In the genomic region with DNA sequence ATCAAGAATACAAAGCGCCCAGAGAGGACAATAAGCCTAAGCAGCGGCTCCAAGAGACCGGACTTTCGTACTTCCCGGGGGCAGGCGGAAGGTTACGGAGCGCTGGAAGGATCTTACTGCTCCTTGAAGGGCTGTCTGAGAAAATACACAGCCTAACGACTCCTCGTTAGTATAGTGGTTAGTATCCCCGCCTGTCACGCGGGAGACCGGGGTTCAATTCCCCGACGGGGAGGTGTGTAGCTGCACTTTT, we compare ENCODE assay signal across 8 cellular contexts. TPM values are rescaled to one million over a fixed set of nuclear protein-coding genes. Genes with fewer than 3 reads are reported as not detected.
A peak's percentile ranks its signal among the peaks of the same experiment; 100 is the strongest.
DNase-seq lines count a peak whose midpoint lies in the region; ATAC-seq and TF ChIP-seq lines count a peak whose summit lies in the region.

No MANE protein-coding gene starts in this region.

- H3K9me3 ChIP-seq in colonic mucosa: no peaks in the 10 kb centered on the region

- peak overlapping the region; percentile 96 for H3K27ac ChIP-seq in colonic mucosa

- POLR2A ChIA-PET in AG04449 (lab: Yijun Ruan, JAX): interaction anchor here (1.0 kb wide), 1 partner anchor 11 kb away, joined by 4 read pairs; no protein-coding TSS in a partner anchor

- DNase-seq in AG04449 (ENCODE audit: low read depth, low spot score) (peak; percentile 73), NCI-H345 (lab: John Stamatoyannopoulos, UW) (peak; percentile 90), colonic mucosa (peak; percentile 97), left colon (peak; percentile 85 to 88)
- peak; percentile 95 for DNase-seq in activated CD4-positive, alpha-beta T cell treated with anti-CD3 and anti-CD28 coated beads for 48 hours
- DNase-seq in stimulated activated CD4-positive, alpha-beta T cell treated with anti-CD3 and anti-CD28 coated beads, Interleukin-1b, Interleukin-23, amount 100 ng/mL, for 48 hours: peak; percentile 91

- peak; percentile 55 for ATAC-seq in GM18858 (IDR thresholded peaks at IDR 0.05; ENCODE audit: unreplicated experiment)
- ATAC-seq in HG03097 (IDR thresholded peaks at IDR 0.05; ENCODE audit: low FRiP score, unreplicated experiment): peak; percentile 64
- ATAC-seq in left colon: peak; percentile 75

- H3K27me3 ChIP-seq in colonic mucosa: no peaks in the 10 kb centered on the region

- CTCF ChIA-PET in AG04449 (lab: Yijun Ruan, JAX): interaction anchor here (4.1 to 4.8 kb wide), 2 partner anchors 12 kb away, joined by 24 to 51 read pairs; partner anchors contain the start of gene TMPO

- H3K9ac ChIP-seq in colonic mucosa (ENCODE audit: low read depth in 2 of 2, low read length in 2 of 2): peak overlapping the region; percentile 75 to 81

- H3K4me3 ChIP-seq in AG04449 (ENCODE audit: low read depth, low read length): peak overlapping the region; percentile 80
- H3K4me3 ChIP-seq in colonic mucosa: peak overlapping the region; percentile 51

- TF ChIP-seq CTCF in AG04449 (IDR thresholded peaks at IDR 0.05; ENCODE audit: insufficient read depth, low read length, missing control alignments) (no peak), colonic mucosa (IDR thresholded peaks at IDR 0.05) (no peak)

- intact Hi-C loops in colonic mucosa (cut with DNase I) (no loop called here), left colon (cut with DNase I, micrococcal nuclease) (no loop called here)

- H3K36me3 ChIP-seq in colonic mucosa: no peaks in the 10 kb centered on the region

- H3K4me1 ChIP-seq in colonic mucosa: no peaks in the 10 kb centered on the region

RNA-seq across cellular contexts. Expression of gene TMPO, which starts 12.1 kb away (rescaled TPM):
- total RNA-seq in colonic mucosa: 100 to 1,000 TPM in 1 of 2 donors, 10 to 100 TPM in 1; 80.0 to 202 TPM
- total RNA-seq in left colon: 10 to 100 TPM; 63.3 to 70.7 TPM

Comparison
In these comparisons a context has a peak if more than half of its experiments do, and no peak if none do; other contexts are left out.
1. Peak in every context shown above with its lines: DNase-seq, ATAC-seq, H3K4me3 ChIP-seq and H3K27ac ChIP-seq.